Comparison of ENCODE assay signal across 1 cellular context in the genomic region with DNA sequence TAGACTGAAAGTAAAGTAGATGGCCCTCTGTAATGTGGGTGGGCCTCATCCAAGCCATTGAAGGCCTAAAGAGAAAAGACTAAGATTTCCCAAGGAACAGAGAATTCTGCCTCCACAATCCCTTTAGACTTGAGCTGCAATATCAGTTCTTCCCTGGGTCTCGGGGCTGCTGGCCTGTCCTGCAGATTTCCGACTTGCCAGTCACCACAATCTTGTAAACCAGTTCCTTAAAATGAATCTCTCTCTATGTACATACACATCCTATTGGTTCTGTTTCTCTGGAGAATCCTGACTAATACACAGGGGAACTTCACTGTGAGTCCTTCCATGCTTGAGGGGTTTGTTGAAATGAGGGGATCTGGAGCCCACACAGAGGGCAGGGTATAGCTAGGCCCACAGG.
TF ChIP-seq lines count a peak whose summit lies in the region.

No MANE protein-coding gene starts in this region.

TF ChIP-seq in H1, 55 proteins besides CTCF, POLR2A, EP300 and RAD21:
- TF ChIP-seq CBX5 (IDR thresholded peaks at IDR 0.05; ENCODE audit: low read depth, low read length) (no peak), CBX8 (IDR thresholded peaks at IDR 0.05; ENCODE audit: borderline replicate concordance, low read depth, low read length) (no peak), SAP30 (IDR thresholded peaks at IDR 0.05; ENCODE audit: insufficient read depth, insufficient replicate concordance, low read length) (no peak), RFX5 (IDR thresholded peaks at IDR 0.05; ENCODE audit: borderline replicate concordance, low read depth, low read length) (no peak), RBBP5 (IDR thresholded peaks at IDR 0.05; ENCODE audit: borderline replicate concordance, low read depth, low read length) (no peak), HDAC6 (IDR thresholded peaks at IDR 0.05; ENCODE audit: low read depth, low read length) (no peak), POLR2AphosphoS5 (IDR thresholded peaks at IDR 0.05; ENCODE audit: low read depth, low read length) (no peak), SIN3A (conservative IDR thresholded peaks at IDR 0.05 in 1 of 2, IDR thresholded peaks at IDR 0.05 in 1 of 2; ENCODE audit: low read depth in 1 of 2, low read length in 2 of 2) (no peak), FOSL1 (IDR thresholded peaks at IDR 0.05; ENCODE audit: insufficient read depth, low read depth, low read length) (no peak), KDM4A (IDR thresholded peaks at IDR 0.05; ENCODE audit: low read depth, low read length, severe bottlenecking) (no peak)
- TF ChIP-seq, protein P1, sequence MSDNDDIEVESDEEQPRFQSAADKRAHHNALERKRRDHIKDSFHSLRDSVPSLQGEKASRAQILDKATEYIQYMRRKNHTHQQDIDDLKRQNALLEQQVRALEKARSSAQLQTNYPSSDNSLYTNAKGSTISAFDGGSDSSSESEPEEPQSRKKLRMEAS (IDR thresholded peaks at IDR 0.05), result no peak
